ENCODE assay signal across 16 cellular contexts in genomic region chr11:88164320-88164719, GRCh38.
"Had no signal": no experiment of that assay in that cellular context is flagged by ENCODE, and none has a peak within 500 bp of the region (broad histone marks: within the 10 kb centered on the region; RNA-seq: fewer than 3 reads in every experiment).

No MANE protein-coding gene starts in this region.

- DNase-seq: activated CD4-positive, alpha-beta T cell treated with anti-CD3 and anti-CD28 coated beads, Interleukin-2, amount 50 U/mL, for 4 hours; activated CD8-positive, alpha-beta memory T cell treated with anti-CD3 and anti-CD28 coated beads, Interleukin-2, amount 50 U/mL, for 4 hours; activated naive CD4-positive, alpha-beta T cell; activated naive CD8-positive, alpha-beta T cell treated with anti-CD3 and anti-CD28 coated beads, Interleukin-2, amount 10 ng/mL, durations not matched to agents 7 days and 5 days; brain microvascular endothelial cell; hippocampal formation; left ventricle myocardium inferior; naive thymus-derived CD8-positive, alpha-beta T cell; stimulated activated CD4-positive, alpha-beta T cell treated with anti-CD3 and anti-CD28 coated beads, Interleukin-1b, Interleukin-23, amount 100 ng/mL, for 48 hours; T1000 had no signal

- H3K4me1 Mint-ChIP-seq: activated naive CD8-positive, alpha-beta T cell treated with anti-CD3 and anti-CD28 coated beads, Interleukin-2, amount 10 ng/mL, durations not matched to agents 7 days and 5 days; central memory CD8-positive, alpha-beta T cell; naive thymus-derived CD8-positive, alpha-beta T cell had no signal

- H3K27ac ChIP-seq: brain microvascular endothelial cell, coronary artery, left ventricle myocardium inferior, neutrophil, parathyroid adenoma had no signal

- H3K9me3 ChIP-seq: neutrophil had no signal

- H3K27me3 Mint-ChIP-seq: central memory CD8-positive, alpha-beta T cell had no signal

- H3K9me3 Mint-ChIP-seq: activated naive CD8-positive, alpha-beta T cell treated with anti-CD3 and anti-CD28 coated beads, Interleukin-2, amount 10 ng/mL, durations not matched to agents 7 days and 5 days; central memory CD8-positive, alpha-beta T cell had no signal

- H3K27ac Mint-ChIP-seq: activated naive CD8-positive, alpha-beta T cell treated with anti-CD3 and anti-CD28 coated beads, Interleukin-2, amount 10 ng/mL, durations not matched to agents 7 days and 5 days; naive thymus-derived CD8-positive, alpha-beta T cell had no signal

- H3K36me3 ChIP-seq: brain microvascular endothelial cell, left ventricle myocardium inferior, neutrophil had no signal

- ATAC-seq: activated CD4-positive, CD25-positive, alpha-beta regulatory T cell treated with anti-CD3 and anti-CD28 coated beads, Interleukin-2, amount 50 U/mL, for 24 hours; esophagus mucosa; naive thymus-derived CD8-positive, alpha-beta T cell had no signal

- H3K4me3 ChIP-seq: coronary artery, left ventricle myocardium inferior had no signal

- H3K4me3 Mint-ChIP-seq: activated naive CD8-positive, alpha-beta T cell treated with anti-CD3 and anti-CD28 coated beads, Interleukin-2, amount 10 ng/mL, durations not matched to agents 7 days and 5 days; central memory CD8-positive, alpha-beta T cell; naive thymus-derived CD8-positive, alpha-beta T cell had no signal

- H3K4me1 ChIP-seq: left ventricle myocardium inferior, parathyroid adenoma had no signal

- H3K27me3 ChIP-seq: brain microvascular endothelial cell, neutrophil had no signal
